In the genomic region with DNA sequence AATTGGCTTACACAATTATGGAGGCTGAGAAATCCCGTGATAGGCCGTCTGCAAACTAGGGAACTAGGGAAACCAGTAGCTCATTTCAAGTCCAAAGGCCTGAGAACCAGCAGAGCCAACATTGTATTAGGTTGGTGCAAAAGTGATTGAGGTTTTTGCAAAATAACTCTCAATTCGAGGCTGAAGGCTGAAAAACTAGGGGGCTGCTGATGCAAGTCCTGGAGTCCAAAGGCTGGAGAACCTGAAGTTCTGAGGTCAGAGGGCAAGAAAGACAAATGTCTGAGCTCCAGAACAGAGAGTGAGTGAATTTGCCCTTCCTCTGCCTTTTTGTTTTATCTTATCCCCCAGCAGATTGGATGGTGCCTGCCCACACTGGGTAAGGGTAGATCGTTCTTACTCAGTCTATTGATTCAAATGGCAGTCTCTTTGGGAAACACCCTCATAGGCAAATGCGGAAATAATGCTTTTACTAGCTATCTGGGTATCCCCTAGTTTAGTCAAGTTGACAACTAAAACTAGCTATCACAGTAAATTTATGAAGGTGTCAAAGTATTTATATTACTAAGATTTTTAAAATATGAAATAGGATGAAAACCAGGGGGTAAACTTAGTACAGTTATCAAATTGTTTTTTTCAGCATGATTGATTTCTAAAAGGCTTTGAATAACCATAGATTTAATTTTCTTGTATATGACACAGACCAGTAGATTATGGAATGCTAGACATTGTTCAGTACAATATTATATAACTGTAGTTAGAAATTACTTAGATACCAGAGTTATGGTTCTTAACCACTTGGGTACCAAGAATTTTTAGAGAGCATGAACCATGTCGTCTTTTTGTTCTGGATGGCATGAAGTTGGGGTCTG, we compare ENCODE assay signal across 16 cellular contexts. TPM values are rescaled to one million over a fixed set of nuclear protein-coding genes. Genes with fewer than 3 reads are reported as not detected.
DNase-seq lines count a peak whose midpoint lies in the region; ATAC-seq lines count a peak whose summit lies in the region.
"Had no signal": no experiment of that assay in that cellular context is flagged by ENCODE, and none has a peak within 500 bp of the region (broad histone marks: within the 10 kb centered on the region; RNA-seq: fewer than 3 reads in every experiment).

No MANE protein-coding gene starts in this region.

- peak overlapping the region; percentile 61 for H3K27ac Mint-ChIP-seq in activated CD4-positive, alpha-beta memory T cell treated with anti-CD3 and anti-CD28 coated beads for 36 hours
- no peak overlapping the region for H3K27ac Mint-ChIP-seq in activated CD4-positive, alpha-beta memory T cell treated with anti-CD3 and anti-CD28 coated beads, Interleukin-2, amount 10 ng/mL, durations not matched to agents 7 days and 5 days
- H3K27ac Mint-ChIP-seq: nephron had no signal

- ATAC-seq in GM18520 (IDR thresholded peaks at IDR 0.05; ENCODE audit: unreplicated experiment) (peak; percentile 82), HG02973 (IDR thresholded peaks at IDR 0.05; ENCODE audit: unreplicated experiment) (peak; percentile 49), left lobe of liver (peak; percentile 90)
- ATAC-seq: A549, foreskin keratinocyte had no signal

- H3K4me1 Mint-ChIP-seq in activated CD4-positive, alpha-beta memory T cell treated with anti-CD3 and anti-CD28 coated beads for 36 hours (ENCODE audit: low read depth): peaks cover 46% of the 10 kb centered on the region
- H3K4me1 Mint-ChIP-seq in activated CD4-positive, alpha-beta memory T cell treated with anti-CD3 and anti-CD28 coated beads, Interleukin-2, amount 10 ng/mL, durations not matched to agents 7 days and 5 days: peaks cover 26% of the 10 kb centered on the region
- H3K4me1 Mint-ChIP-seq: nephron had no signal

- DNase-seq in activated CD4-positive, alpha-beta memory T cell treated with anti-CD3 and anti-CD28 coated beads for 36 hours: peak; percentile 71
- DNase-seq in activated CD4-positive, alpha-beta memory T cell treated with anti-CD3 and anti-CD28 coated beads, Interleukin-2, amount 10 ng/mL, durations not matched to agents 7 days and 5 days: no peak
- DNase-seq in left lobe of liver (ENCODE audit: low spot score) (peak; percentile 47), DMS79 (lab: John Stamatoyannopoulos, UW) (no peak), DMS 273 (lab: John Stamatoyannopoulos, UW; ENCODE audit: unreplicated experiment) (no peak), SW480 (ENCODE audit: low spot score) (no peak)
- DNase-seq: CD8-positive, alpha-beta memory T cell; cerebellar nuclear complex; foreskin keratinocyte; SHP77; stimulated activated CD4-positive, alpha-beta T cell treated with anti-CD3 and anti-CD28 coated beads, Interleukin-2, amount 100 ng/mL, for 48 hours; stomach had no signal

- CTCF ChIA-PET in activated CD4-positive, alpha-beta memory T cell treated with anti-CD3 and anti-CD28 coated beads for 36 hours (lab: Charles Lee): interaction anchor here (0.6 to 1.7 kb wide), 6 partner anchors 8 to 1730 kb away, joined by 3 to 5 read pairs (median 3); no protein-coding TSS in a partner anchor
- CTCF ChIA-PET in activated CD4-positive, alpha-beta memory T cell treated with anti-CD3 and anti-CD28 coated beads, Interleukin-2, amount 10 ng/mL, durations not matched to agents 7 days and 5 days (lab: Charles Lee): interaction anchor here (1.0 kb wide), 1 partner anchor 32 kb away, joined by 3 read pairs; no protein-coding TSS in a partner anchor

- no peaks in the 10 kb centered on the region for H3K27me3 Mint-ChIP-seq in activated CD4-positive, alpha-beta memory T cell treated with anti-CD3 and anti-CD28 coated beads for 36 hours
- no peaks in the 10 kb centered on the region for H3K27me3 Mint-ChIP-seq in activated CD4-positive, alpha-beta memory T cell treated with anti-CD3 and anti-CD28 coated beads, Interleukin-2, amount 10 ng/mL, durations not matched to agents 7 days and 5 days
- H3K27me3 Mint-ChIP-seq: CD8-positive, alpha-beta memory T cell had no signal

- POLR2A ChIA-PET in activated CD4-positive, alpha-beta memory T cell treated with anti-CD3 and anti-CD28 coated beads for 36 hours (lab: Charles Lee): interaction anchor here (0.9 to 1.3 kb wide), 7 partner anchors 8 to 306 kb away, joined by 3 to 9 read pairs (median 5); partner anchors contain the start of genes RABGAP1L and ZBTB37
- POLR2A ChIA-PET in activated CD4-positive, alpha-beta memory T cell treated with anti-CD3 and anti-CD28 coated beads, Interleukin-2, amount 10 ng/mL, durations not matched to agents 7 days and 5 days (lab: Charles Lee): interaction anchor here (1.6 kb wide), 1 partner anchor 9 kb away, joined by 5 read pairs; no protein-coding TSS in a partner anchor

- intact Hi-C loops in activated CD4-positive, alpha-beta memory T cell treated with anti-CD3 and anti-CD28 coated beads for 36 hours (cut with micrococcal nuclease): loop anchor here (1.0 kb wide), 2 partner anchors 16 to 30 kb away; no protein-coding TSS in a partner anchor

- no peak overlapping the region for H3K4me3 Mint-ChIP-seq in activated CD4-positive, alpha-beta memory T cell treated with anti-CD3 and anti-CD28 coated beads for 36 hours
- no peak overlapping the region for H3K4me3 Mint-ChIP-seq in activated CD4-positive, alpha-beta memory T cell treated with anti-CD3 and anti-CD28 coated beads, Interleukin-2, amount 10 ng/mL, durations not matched to agents 7 days and 5 days
- H3K4me3 Mint-ChIP-seq: nephron had no signal

- peaks cover 12% of the 10 kb centered on the region for H3K9me3 Mint-ChIP-seq in activated CD4-positive, alpha-beta memory T cell treated with anti-CD3 and anti-CD28 coated beads for 36 hours
- H3K9me3 Mint-ChIP-seq in activated CD4-positive, alpha-beta memory T cell treated with anti-CD3 and anti-CD28 coated beads, Interleukin-2, amount 10 ng/mL, durations not matched to agents 7 days and 5 days: peaks cover 12% of the 10 kb centered on the region
- H3K9me3 Mint-ChIP-seq: CD8-positive, alpha-beta memory T cell had no signal

- H3K36me3 Mint-ChIP-seq in activated CD4-positive, alpha-beta memory T cell treated with anti-CD3 and anti-CD28 coated beads for 36 hours: peaks cover 16% of the 10 kb centered on the region
- peaks cover 45% of the 10 kb centered on the region for H3K36me3 Mint-ChIP-seq in activated CD4-positive, alpha-beta memory T cell treated with anti-CD3 and anti-CD28 coated beads, Interleukin-2, amount 10 ng/mL, durations not matched to agents 7 days and 5 days (ENCODE audit: low read depth)

RNA-seq across cellular contexts. Expression of gene RABGAP1L, which starts 15.4 kb away (rescaled TPM):
- total RNA-seq in activated CD4-positive, alpha-beta memory T cell treated with anti-CD3 and anti-CD28 coated beads for 36 hours: 10 to 100 TPM; 30.5 to 30.9 TPM
- 10 to 100 TPM; 76.8 to 80.5 TPM for total RNA-seq in activated CD4-positive, alpha-beta memory T cell treated with anti-CD3 and anti-CD28 coated beads, Interleukin-2, amount 10 ng/mL, durations not matched to agents 7 days and 5 days
- 17.0 TPM for total RNA-seq in left lobe of liver

Comparison
In these comparisons a context has a peak if more than half of its experiments do, and no peak if none do; other contexts are left out.
1. DNase-seq: peak in activated CD4-positive, alpha-beta memory T cell treated with anti-CD3 and anti-CD28 coated beads for 36 hours (single experiment) and left lobe of liver (single experiment); none in activated CD4-positive, alpha-beta memory T cell treated with anti-CD3 and anti-CD28 coated beads, Interleukin-2, amount 10 ng/mL, durations not matched to agents 7 days and 5 days (single experiment), DMS79 (single experiment), DMS 273 (single experiment) and SW480 (single experiment).
2. Peak in every context shown above with its lines, with median percentiles within 50 percentile points of each other: ATAC-seq.